Comparison of ENCODE assay signal across 8 cellular contexts in genomic region chr2:28393115-28393836, GRCh38. TPM values are rescaled to one million over a fixed set of nuclear protein-coding genes. Genes with fewer than 3 reads are reported as not detected.
DNase-seq lines count a peak whose midpoint lies in the region; ATAC-seq and TF ChIP-seq lines count a peak whose summit lies in the region.

No MANE protein-coding gene starts in this region.

- peak; percentile 19 to 56 for TF ChIP-seq POLR2A in Peyer's patch (IDR thresholded peaks at IDR 0.05)

- peak overlapping the region; percentile 60 to 90 (median 80) for H3K4me3 ChIP-seq in Peyer's patch

- peak overlapping the region; percentile 83 to 100 (median 100) for H3K27ac ChIP-seq in Peyer's patch

- no peak overlapping the region for H3K4me3 Mint-ChIP-seq in activated naive CD8-positive, alpha-beta T cell treated with anti-CD3 and anti-CD28 coated beads, Interleukin-2, amount 50 U/mL, for 24 hours
- H3K4me3 Mint-ChIP-seq in progenitor cell of endocrine pancreas (ENCODE audit: low read depth) = no peak overlapping the region

- H3K27me3 Mint-ChIP-seq in activated naive CD8-positive, alpha-beta T cell treated with anti-CD3 and anti-CD28 coated beads, Interleukin-2, amount 50 U/mL, for 24 hours = peaks cover 2% of the 10 kb centered on the region
- H3K27me3 Mint-ChIP-seq in progenitor cell of endocrine pancreas = peaks cover 15% of the 10 kb centered on the region

- H3K9me3 ChIP-seq in Peyer's patch = no peaks in the 10 kb centered on the region

- no peaks in the 10 kb centered on the region for H3K27me3 ChIP-seq in Peyer's patch

- H3K4me1 Mint-ChIP-seq in activated naive CD8-positive, alpha-beta T cell treated with anti-CD3 and anti-CD28 coated beads, Interleukin-2, amount 50 U/mL, for 24 hours = peaks cover 28% of the 10 kb centered on the region
- peaks cover 19% of the 10 kb centered on the region for H3K4me1 Mint-ChIP-seq in progenitor cell of endocrine pancreas (ENCODE audit: low read depth)

- peaks cover 21% of the 10 kb centered on the region for H3K36me3 Mint-ChIP-seq in activated naive CD8-positive, alpha-beta T cell treated with anti-CD3 and anti-CD28 coated beads, Interleukin-2, amount 50 U/mL, for 24 hours (ENCODE audit: low read depth)
- H3K36me3 Mint-ChIP-seq in progenitor cell of endocrine pancreas (ENCODE audit: insufficient read depth) = no peaks in the 10 kb centered on the region

- H3K27ac Mint-ChIP-seq in activated naive CD8-positive, alpha-beta T cell treated with anti-CD3 and anti-CD28 coated beads, Interleukin-2, amount 50 U/mL, for 24 hours = peak overlapping the region; percentile 87
- peak overlapping the region; percentile 100 for H3K27ac Mint-ChIP-seq in progenitor cell of endocrine pancreas

- DNase-seq in SIG-M5 treated with dmso at 0.1 percent for 504 hours (lab: John Stamatoyannopoulos, UW; ENCODE audit: unreplicated experiment) = peak; percentile 57
- no peak for DNase-seq in SIG-M5 (lab: John Stamatoyannopoulos, UW)
- DNase-seq in Peyer's patch = peak in 2 of 3 donors; percentile 70 to 78
- peak; percentile 64 for DNase-seq in activated naive CD8-positive, alpha-beta T cell treated with anti-CD3 and anti-CD28 coated beads, Interleukin-2, amount 50 U/mL, for 24 hours
- peak; percentile 87 for DNase-seq in cardiac septum (ENCODE audit: low spot score)
- peak; percentile 34 for DNase-seq in progenitor cell of endocrine pancreas (ENCODE audit: low spot score, unreplicated experiment)
- DNase-seq in occipital lobe (lab: John Stamatoyannopoulos, UW) = no peak

- intact Hi-C loops in cardiac septum (cut with DNase I) = loop anchor here (2.0 to 5.0 kb wide), 6 partner anchors 118 to 678 kb away; partner anchors contain the start of gene MRPL33

- TF ChIP-seq CTCF in Peyer's patch (IDR thresholded peaks at IDR 0.05) (peak in 1 of 6 experiments; percentile 5), progenitor cell of endocrine pancreas (IDR thresholded peaks at IDR 0.05; ENCODE audit: unreplicated experiment) (no peak)

- H3K36me3 ChIP-seq in Peyer's patch = peaks cover 0 to 4% (median 0%) of the 10 kb centered on the region in 3 donors

- no peaks in the 10 kb centered on the region for H3K9me3 Mint-ChIP-seq in activated naive CD8-positive, alpha-beta T cell treated with anti-CD3 and anti-CD28 coated beads, Interleukin-2, amount 50 U/mL, for 24 hours
- H3K9me3 Mint-ChIP-seq in progenitor cell of endocrine pancreas (ENCODE audit: low read depth) = no peaks in the 10 kb centered on the region

- peaks cover 0 to 18% (median 7%) of the 10 kb centered on the region in 4 donors for H3K4me1 ChIP-seq in Peyer's patch

- ATAC-seq in activated naive CD8-positive, alpha-beta T cell treated with anti-CD3 and anti-CD28 coated beads, Interleukin-2, amount 50 U/mL, for 24 hours = no peak
- no peak for ATAC-seq in GM19452 (IDR thresholded peaks at IDR 0.05; ENCODE audit: unreplicated experiment)

RNA-seq across cellular contexts. Expression of gene FOSL2, which starts 0.6 kb away (rescaled TPM):
- total RNA-seq in Peyer's patch (100 to 1,000 TPM in 3 of 4 donors, 10 to 100 TPM in 1; 46.2 to 239 (median 207) TPM), cardiac septum (65.4 TPM), progenitor cell of endocrine pancreas (38.4 and 42.5 TPM in 2 replicates), occipital lobe (6.2 TPM)

Comparison
In these comparisons a context has a peak if more than half of its experiments do, and no peak if none do; other contexts are left out.
1. DNase-seq: peak in SIG-M5 treated with dmso at 0.1 percent for 504 hours (single experiment), Peyer's patch (2 of 3), activated naive CD8-positive, alpha-beta T cell treated with anti-CD3 and anti-CD28 coated beads, Interleukin-2, amount 50 U/mL, for 24 hours (single experiment), cardiac septum (single experiment) and progenitor cell of endocrine pancreas (single experiment); none in SIG-M5 (single experiment) and occipital lobe (single experiment).